Comparison of ENCODE assay signal across 14 cellular contexts in genomic region chr2:240460781-240461431, GRCh38. TPM values are rescaled to one million over a fixed set of nuclear protein-coding genes. Genes with fewer than 3 reads are reported as not detected.
A peak's percentile ranks its signal among the peaks of the same experiment; 100 is the strongest.
DNase-seq lines count a peak whose midpoint lies in the region; ATAC-seq and TF ChIP-seq lines count a peak whose summit lies in the region.
"Had no signal": no experiment of that assay in that cellular context is flagged by ENCODE, and none has a peak within 500 bp of the region (broad histone marks: within the 10 kb centered on the region; RNA-seq: fewer than 3 reads in every experiment).

No MANE protein-coding gene starts in this region.

- H3K27me3 ChIP-seq in PC-3 (ENCODE audit: low read length) (no peaks in the 10 kb centered on the region), H7 (ENCODE audit: control insufficient read depth, insufficient read depth, low read length) (peaks cover 3% of the 10 kb centered on the region; the same call in 1 of the 2 replicates)

- POLR2A ChIA-PET in PC-3 (lab: Charles Lee; ENCODE audit: unreplicated experiment): no interaction called here

- no peak overlapping the region for H3K27ac Mint-ChIP-seq in glutamatergic neuron (ENCODE audit: unreplicated experiment)

- peaks cover 16% of the 10 kb centered on the region for H3K9me3 Mint-ChIP-seq in glutamatergic neuron (ENCODE audit: unreplicated experiment)
- H3K9me3 Mint-ChIP-seq: central memory CD8-positive, alpha-beta T cell had no signal

- H3K27ac ChIP-seq in PC-3 (ENCODE audit: low read length): no peak overlapping the region
- H3K27ac ChIP-seq: KMS-11, neutrophil had no signal

- no peaks in the 10 kb centered on the region for H3K9me3 ChIP-seq in PC-3 (ENCODE audit: low read length)
- H3K9me3 ChIP-seq: neutrophil had no signal

- TF ChIP-seq CTCF in GM12872 (IDR thresholded peaks at IDR 0.05; ENCODE audit: insufficient read depth, low read depth, low read length) (peak; percentile 29; the same call in 1 of the 3 replicates), PC-3 (conservative IDR thresholded peaks at IDR 0.05; ENCODE audit: low read depth, low read length) (peak; percentile 14; the same call in 1 of the 2 replicates), glutamatergic neuron (IDR thresholded peaks at IDR 0.05; ENCODE audit: partially characterized antibody, unreplicated experiment) (peak; percentile 25)

- DNase-seq in PC-3 (no peak), glutamatergic neuron (peak; percentile 43), posterior cingulate gyrus (peak in 8 of 10 donors; percentile 1 to 79 (median 18)), dermis blood vessel endothelial cell (no peak), iPS-NIHi7 (ENCODE audit: extremely low spot score) (no peak), H7 (no peak)
- DNase-seq: activated T-cell treated with anti-CD3 and anti-CD28 coated beads for 4 hours, COR-L47, kidney glomerular epithelial cell had no signal

- intact Hi-C loops in PC-3 (cut with micrococcal nuclease) (no loop called here), posterior cingulate gyrus (cut with DNase I) (no loop called here)

- H3K4me3 Mint-ChIP-seq in glutamatergic neuron (ENCODE audit: unreplicated experiment): no peak overlapping the region
- H3K4me3 Mint-ChIP-seq: central memory CD8-positive, alpha-beta T cell had no signal

- CTCF ChIA-PET in PC-3 (lab: Charles Lee): no interaction called here

- ATAC-seq in PC-3 (no peak), GM21447 (IDR thresholded peaks at IDR 0.05; ENCODE audit: unreplicated experiment) (no peak)

- BruUV-seq in PC-3 (replicated peaks; lab: Mats Ljungman, UMichigan): no TSS peak

- H3K36me3 ChIP-seq in PC-3 (ENCODE audit: low read depth, low read length): peaks cover 6% of the 10 kb centered on the region
- peaks cover 3% of the 10 kb centered on the region for H3K36me3 ChIP-seq in H7 (replicated peaks; ENCODE audit: control insufficient read depth, insufficient read depth, low read length)
- H3K36me3 ChIP-seq: neutrophil had no signal

- no peaks in the 10 kb centered on the region for H3K4me1 ChIP-seq in PC-3 (ENCODE audit: insufficient read depth, low read length)

- no peak overlapping the region for H3K4me3 ChIP-seq in PC-3 (ENCODE audit: low read length)
- no peak overlapping the region for H3K4me3 ChIP-seq in H7 (ENCODE audit: insufficient read depth, low read depth, low read length)

- no peaks in the 10 kb centered on the region for H4K20me1 ChIP-seq in PC-3 (ENCODE audit: low read length)

- H3K4me2 ChIP-seq in PC-3 (ENCODE audit: low read length): no peak overlapping the region
- H3K4me2 ChIP-seq: KMS-11 had no signal

- H3K4me1 Mint-ChIP-seq in glutamatergic neuron (ENCODE audit: low read depth, unreplicated experiment): peaks cover 3% of the 10 kb centered on the region
- H3K4me1 Mint-ChIP-seq: central memory CD8-positive, alpha-beta T cell had no signal

- H2AFZ ChIP-seq in PC-3 (ENCODE audit: low read length): no peak overlapping the region

- no peaks in the 10 kb centered on the region for H3K79me2 ChIP-seq in PC-3 (ENCODE audit: low read length)

- no peaks in the 10 kb centered on the region for H3F3A ChIP-seq in PC-3 (ENCODE audit: low read length, unreplicated experiment)

- peaks cover 24% of the 10 kb centered on the region for H3K27me3 Mint-ChIP-seq in glutamatergic neuron (ENCODE audit: unreplicated experiment)

- H3K9ac ChIP-seq in PC-3 (ENCODE audit: low read length): no peak overlapping the region
- H3K9ac ChIP-seq: KMS-11 had no signal

- no peaks in the 10 kb centered on the region for H3K9me2 ChIP-seq in PC-3 (replicated peaks; ENCODE audit: low read length)

- H3K36me3 Mint-ChIP-seq in glutamatergic neuron (ENCODE audit: unreplicated experiment): no peaks in the 10 kb centered on the region

RNA-seq across cellular contexts. Expression of gene GPC1, which starts 25.4 kb away (rescaled TPM):
- total RNA-seq in PC-3 (2014; rRNA removed) (37.1 and 56.7 TPM in 2 replicates), glutamatergic neuron (ENCODE audit: unreplicated experiment) (155 TPM), dermis blood vessel endothelial cell (8.3 and 11.3 TPM in 2 replicates)
- total RNA-seq in H7 (2014; rRNA removed; shearing (Covaris generic)): 28.4 and 32.0 TPM in 2 replicates

Comparison
In these comparisons a context has a peak if more than half of its experiments do, and no peak if none do; other contexts are left out.
1. DNase-seq: peak in glutamatergic neuron (single experiment) and posterior cingulate gyrus (8 of 10); none in PC-3 (single experiment), dermis blood vessel endothelial cell (single experiment), iPS-NIHi7 (single experiment) and H7 (single experiment).
2. Peak in every context shown above with its lines, with median percentiles within 50 percentile points of each other: CTCF ChIP-seq.